ENCODE assay signal across 9 cellular contexts in genomic region chr14:74549588-74549987, GRCh38. TPM values are rescaled to one million over a fixed set of nuclear protein-coding genes. Genes with fewer than 3 reads are reported as not detected.
A peak's percentile ranks its signal among the peaks of the same experiment; 100 is the strongest.
DNase-seq lines count a peak whose midpoint lies in the region; ATAC-seq and TF ChIP-seq lines count a peak whose summit lies in the region.
"Had no signal": no experiment of that assay in that cellular context is flagged by ENCODE, and none has a peak within 500 bp of the region (broad histone marks: within the 10 kb centered on the region; RNA-seq: fewer than 3 reads in every experiment).

No MANE protein-coding gene starts in this region.

- H3K4me2 ChIP-seq in osteoblast (ENCODE audit: insufficient read depth, low read length), result no peak overlapping the region

- H3K4me1 Mint-ChIP-seq in chondrocyte (ENCODE audit: low read depth), result peaks cover 89% of the 10 kb centered on the region

- DNase-seq in chondrocyte (ENCODE audit: low spot score) (no peak), osteoblast (ENCODE audit: insufficient read length, low spot score, missing footprints) (peak; percentile 71), NCI-H1417 (lab: John Stamatoyannopoulos, UW) (no peak), SK-N-DZ (ENCODE audit: low spot score) (no peak), NCI-H345 treated with DMSO at 0.1 percent for 48 hours (lab: John Stamatoyannopoulos, UW; ENCODE audit: unreplicated experiment) (no peak)
- DNase-seq: T-helper 1 cell had no signal

- peak; percentile 27; the same call in 1 of the 2 replicates for TF ChIP-seq RAD21 in Ishikawa (IDR thresholded peaks at IDR 0.05; ENCODE audit: low read depth)

- H3K27me3 ChIP-seq in osteoblast (ENCODE audit: insufficient read depth, low read length), result no peaks in the 10 kb centered on the region

- H3K9me3 Mint-ChIP-seq in chondrocyte (ENCODE audit: low read depth), result no peaks in the 10 kb centered on the region

- H4K20me1 ChIP-seq in osteoblast (ENCODE audit: insufficient read depth, low read length), result peaks cover 9% of the 10 kb centered on the region

- H3K36me3 ChIP-seq in osteoblast (ENCODE audit: insufficient read depth, low read length), result peaks cover 99% of the 10 kb centered on the region

- TF ChIP-seq CTCF in C4-2B (conservative IDR thresholded peaks at IDR 0.05), result no peak; the same call in 1 of the 2 replicates
- peak; percentile 65 for TF ChIP-seq CTCF in chondrocyte (IDR thresholded peaks at IDR 0.05)
- peak; percentile 43 for TF ChIP-seq CTCF in osteoblast (IDR thresholded peaks at IDR 0.05; ENCODE audit: extremely low read depth, low read depth, low read length)

- H3K27ac ChIP-seq in C4-2B (peak overlapping the region; percentile 24), osteoblast (ENCODE audit: low read depth, low read length) (peak overlapping the region; percentile 59)

- peak overlapping the region; percentile 96 for H3K27ac Mint-ChIP-seq in chondrocyte (ENCODE audit: unreplicated experiment)

- H3K4me1 ChIP-seq in osteoblast (ENCODE audit: insufficient read depth, low read length), result peaks cover 15% of the 10 kb centered on the region

- H2AFZ ChIP-seq in osteoblast (ENCODE audit: low read length), result no peak overlapping the region

- no peaks in the 10 kb centered on the region for H3K27me3 Mint-ChIP-seq in chondrocyte (ENCODE audit: low read depth)

- no peak for TF ChIP-seq EP300 in Ishikawa (IDR thresholded peaks at IDR 0.05; ENCODE audit: borderline replicate concordance)

- no peaks in the 10 kb centered on the region for H3K9me3 ChIP-seq in osteoblast (ENCODE audit: low read depth, low read length)

- H3K36me3 Mint-ChIP-seq in chondrocyte (ENCODE audit: low read depth), result peaks cover 23% of the 10 kb centered on the region

- H3K79me2 ChIP-seq in osteoblast (ENCODE audit: insufficient read depth, low read length), result peaks cover 36% of the 10 kb centered on the region

- ATAC-seq in HG03135 (IDR thresholded peaks at IDR 0.05; ENCODE audit: unreplicated experiment), result no peak

- no peak overlapping the region for H3K4me3 ChIP-seq in osteoblast (ENCODE audit: insufficient read depth, low read length)

- H3K4me3 Mint-ChIP-seq in chondrocyte (ENCODE audit: unreplicated experiment), result no peak overlapping the region

TF ChIP-seq in Ishikawa, 13 proteins besides CTCF, POLR2A, EP300 and RAD21:
- TF ChIP-seq TEAD4 (IDR thresholded peaks at IDR 0.05) (no peak), USF1 (IDR thresholded peaks at IDR 0.05) (no peak), ZBTB7A (IDR thresholded peaks at IDR 0.05; ENCODE audit: low read depth) (no peak), CEBPB (IDR thresholded peaks at IDR 0.05) (no peak), EGR1 (IDR thresholded peaks at IDR 0.05) (no peak), CREB1 (IDR thresholded peaks at IDR 0.05; ENCODE audit: low read depth) (no peak), FOXM1 (IDR thresholded peaks at IDR 0.05; ENCODE audit: borderline replicate concordance, low read depth) (no peak), TCF12 (IDR thresholded peaks at IDR 0.05; ENCODE audit: low read depth) (no peak), TAF1 (IDR thresholded peaks at IDR 0.05; ENCODE audit: low read depth) (no peak), NFIC (IDR thresholded peaks at IDR 0.05) (no peak), REST (IDR thresholded peaks at IDR 0.05; ENCODE audit: low read depth) (no peak), YY1 (IDR thresholded peaks at IDR 0.05; ENCODE audit: low read depth) (no peak), MAX (IDR thresholded peaks at IDR 0.05) (no peak)
TF ChIP-seq in Ishikawa: peak in this region for 0.

RNA-seq across cellular contexts. Expression of gene ISCA2, which starts 56.0 kb away (rescaled TPM):
- total RNA-seq in chondrocyte (16.6 to 18.9 TPM (median 16.9 TPM) in 3 replicates), osteoblast (8.7 and 18.6 TPM in 2 replicates)
- 19.5 and 22.9 TPM in 2 replicates for polyA plus RNA-seq in SK-N-DZ (2014; cell fraction: cytosol; rRNA removed)
- polyA plus RNA-seq in SK-N-DZ (2014; cell fraction: nucleus; rRNA removed), result 17.7 and 21.2 TPM in 2 replicates

RNA-seq across cellular contexts. Expression of gene NPC2, which starts 56.5 kb away (rescaled TPM):
- 209 to 313 TPM (median 212 TPM) in 3 replicates for total RNA-seq in chondrocyte
- total RNA-seq in osteoblast, result 266 and 291 TPM in 2 replicates
- polyA plus RNA-seq in SK-N-DZ (2014; cell fraction: cytosol; rRNA removed), result 29.6 and 42.5 TPM in 2 replicates
- polyA plus RNA-seq in SK-N-DZ (2014; cell fraction: nucleus; rRNA removed), result 22.1 and 22.7 TPM in 2 replicates
